9 cellular contexts compared by ENCODE assay signal in the genomic region with DNA sequence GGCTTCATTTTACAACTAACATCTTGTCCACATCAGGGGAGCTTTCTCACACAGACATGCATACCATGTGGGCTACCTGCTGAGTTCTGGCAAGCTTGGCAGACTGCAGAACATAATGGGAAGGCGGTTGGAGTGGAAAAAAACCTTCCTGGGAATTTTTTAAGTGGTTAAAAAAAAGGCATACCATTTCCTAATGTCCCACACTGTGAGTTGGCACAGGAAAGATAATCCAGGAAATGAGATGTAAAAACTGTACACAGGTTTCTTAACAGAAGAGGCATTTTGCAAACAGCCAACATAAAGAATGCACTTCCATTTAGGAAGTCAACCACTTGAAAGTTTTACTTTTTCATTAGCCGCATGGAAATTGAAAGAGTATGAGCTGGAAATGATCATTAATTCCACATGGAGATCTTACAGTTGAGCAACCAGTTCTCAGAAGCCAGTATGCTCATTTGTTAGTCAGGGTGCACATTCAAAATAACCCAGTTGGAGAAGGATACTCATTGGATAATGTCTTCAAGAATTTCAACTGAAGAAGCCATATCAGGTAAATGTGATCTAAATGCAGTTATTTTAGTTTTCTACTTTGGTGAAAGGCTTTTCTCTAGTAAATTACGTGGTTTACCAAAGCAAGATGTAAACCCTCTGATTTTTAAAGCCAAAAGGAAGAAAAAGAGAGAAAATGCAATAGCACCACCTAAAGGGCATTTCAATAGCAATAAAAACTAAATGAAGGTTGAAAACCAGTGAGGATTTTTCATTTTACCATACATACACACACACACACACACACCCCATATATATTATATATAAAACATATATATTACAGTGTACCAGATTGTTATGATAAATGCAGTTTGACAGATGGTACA.
A peak's percentile ranks its signal among the peaks of the same experiment; 100 is the strongest.
DNase-seq lines count a peak whose midpoint lies in the region; ATAC-seq, FAIRE-seq and TF ChIP-seq lines count a peak whose summit lies in the region.
"Had no signal": no experiment of that assay in that cellular context is flagged by ENCODE, and none has a peak within 500 bp of the region (broad histone marks: within the 10 kb centered on the region; RNA-seq: fewer than 3 reads in every experiment).

No MANE protein-coding gene starts in this region.

- no peak overlapping the region for H2BK15ac ChIP-seq in H1 (ENCODE audit: low read length)

- no peaks in the 10 kb centered on the region for H3K36me3 ChIP-seq in H1 (ENCODE audit: control insufficient read depth in 2 of 4, insufficient read depth in 4 of 4, low read length in 3 of 4)

- FAIRE-seq in H1 (lab: Jason Lieb, UNC) = peak; percentile 60

- no peaks in the 10 kb centered on the region for H3K23me2 ChIP-seq in H1 (ENCODE audit: low read depth, low read length)

- peak in 1 of 3 donors; percentile 24 for ATAC-seq in natural killer cell
- ATAC-seq in natural killer cell treated with Interleukin-12 subunit alpha and Interleukin-12 subunit beta and Interleukin-15 and Interleukin-18, amount 100 ng/mL, for 72 hours = no peak
- ATAC-seq in GM19395 (IDR thresholded peaks at IDR 0.05; ENCODE audit: unreplicated experiment) = no peak
- ATAC-seq in HG02852 (IDR thresholded peaks at IDR 0.05; ENCODE audit: unreplicated experiment) = no peak
- no peak for ATAC-seq in HG02588 (IDR thresholded peaks at IDR 0.05; ENCODE audit: unreplicated experiment)

- no peak overlapping the region for H4K8ac ChIP-seq in H1 (ENCODE audit: extremely low read depth, insufficient read depth, low read length)

- peak; percentile 44 to 52; a peak in 3 of 4 replicates for TF ChIP-seq RAD21 in H1 (IDR thresholded peaks at IDR 0.05 in 1 of 2, conservative IDR thresholded peaks at IDR 0.05 in 1 of 2; ENCODE audit: low read depth in 2 of 2, low read length in 2 of 2)

- H3K56ac ChIP-seq in H1 (replicated peaks; ENCODE audit: insufficient read length, low read depth, low read length) = no peak overlapping the region

- H3K18ac ChIP-seq in H1 (ENCODE audit: extremely low read depth, low read length) = no peak overlapping the region

- TF ChIP-seq CTCF in natural killer cell (IDR thresholded peaks at IDR 0.05) (peak; percentile 58), H1 (IDR thresholded peaks at IDR 0.05; ENCODE audit: control extremely low read depth in 1 of 3, insufficient read depth in 1 of 3, low read depth in 1 of 3, low read length in 3 of 3) (peak in 2 of 3 experiments; percentile 9 to 48; a peak in 2 of 4 replicates)

- H3K27ac Mint-ChIP-seq in natural killer cell = peak overlapping the region; percentile 34 to 36
- H3K27ac Mint-ChIP-seq in natural killer cell treated with Interleukin-12 subunit alpha and Interleukin-12 subunit beta and Interleukin-15 and Interleukin-18, amount 100 ng/mL, for 72 hours = no peak overlapping the region
- no peak overlapping the region for H3K27ac Mint-ChIP-seq in activated CD4-positive, alpha-beta memory T cell treated with anti-CD3 and anti-CD28 coated beads, Interleukin-2, amount 10 ng/mL, durations not matched to agents 7 days and 5 days

- H3K79me1 ChIP-seq in H1 (ENCODE audit: low read depth, low read length) = no peaks in the 10 kb centered on the region

- no peak overlapping the region for H2BK20ac ChIP-seq in H1 (ENCODE audit: low read length)

- H3K4me1 ChIP-seq in H1 (replicated peaks in 1 of 4; ENCODE audit: control insufficient read depth in 3 of 4, insufficient read depth in 4 of 4, low read length in 3 of 4) = peaks cover 0 to 8% (median 5%) of the 10 kb centered on the region in 4 experiments; a peak in 5 of 7 replicates

- intact Hi-C loops in natural killer cell (cut with micrococcal nuclease) = no loop called here

- H2AFZ ChIP-seq in H1 (ENCODE audit: low read length) = no peak overlapping the region

- POLR2A ChIA-PET in H1 (lab: Charles Lee; ENCODE audit: partially characterized antibody) = interaction anchor here (0.9 to 1.0 kb wide), 2 partner anchors 77 to 193 kb away, joined by 3 read pairs; no protein-coding TSS in a partner anchor
- POLR2A ChIA-PET in activated CD4-positive, alpha-beta memory T cell treated with anti-CD3 and anti-CD28 coated beads, Interleukin-2, amount 10 ng/mL, durations not matched to agents 7 days and 5 days (lab: Charles Lee) = no interaction called here

- no peaks in the 10 kb centered on the region for H3K9me3 ChIP-seq in H1 (ENCODE audit: insufficient read depth in 2 of 2, low read depth in 1 of 2, low read length in 1 of 2)

- H3K79me2 ChIP-seq in H1 (ENCODE audit: control insufficient read depth in 1 of 2, insufficient read depth in 2 of 2, low read length in 2 of 2) = no peaks in the 10 kb centered on the region

- H3K14ac ChIP-seq in H1 (ENCODE audit: insufficient read length) = no peak overlapping the region

- H3K9ac ChIP-seq in H1 (replicated peaks in 1 of 4; ENCODE audit: extremely low read depth in 1 of 4, low read depth in 3 of 4, low read length in 3 of 4) = no peak overlapping the region

- no peak overlapping the region for H3K4ac ChIP-seq in H1 (replicated peaks; ENCODE audit: insufficient read length, low read depth, low read length)

- TF ChIP-seq POLR2A in H1 (IDR thresholded peaks at IDR 0.05; ENCODE audit: control extremely low read depth in 1 of 2, low read depth in 2 of 2, low read length in 2 of 2) = no peak

- no peak overlapping the region for H2AK5ac ChIP-seq in H1 (ENCODE audit: low read depth, low read length)

- H2BK5ac ChIP-seq in H1 (ENCODE audit: low read depth, low read length) = no peak overlapping the region

- H3K4me2 ChIP-seq in H1 (ENCODE audit: insufficient read depth in 1 of 2, low read depth in 2 of 2, low read length in 2 of 2) = peak overlapping the region; percentile 20 to 33; a peak in 2 of 4 replicates

- H3K4me3 ChIP-seq in H1 (ENCODE audit: extremely low read depth in 1 of 4, insufficient read depth in 2 of 4, low read depth in 3 of 4, low read length in 4 of 4) = no peak overlapping the region; a peak in 1 of 8 replicates

- H3K27me3 Mint-ChIP-seq in natural killer cell (ENCODE audit: low read depth in 2 of 2) = no peaks in the 10 kb centered on the region
- H3K27me3 Mint-ChIP-seq in natural killer cell treated with Interleukin-12 subunit alpha and Interleukin-12 subunit beta and Interleukin-15 and Interleukin-18, amount 100 ng/mL, for 72 hours = no peaks in the 10 kb centered on the region
- no peaks in the 10 kb centered on the region for H3K27me3 Mint-ChIP-seq in activated CD4-positive, alpha-beta memory T cell treated with anti-CD3 and anti-CD28 coated beads, Interleukin-2, amount 10 ng/mL, durations not matched to agents 7 days and 5 days
- H3K27me3 Mint-ChIP-seq: central memory CD8-positive, alpha-beta T cell had no signal

- H4K91ac ChIP-seq in H1 (replicated peaks; ENCODE audit: insufficient read length, low read length) = no peak overlapping the region

- no peaks in the 10 kb centered on the region for H4K20me1 ChIP-seq in H1 (replicated peaks in 1 of 2; ENCODE audit: control insufficient read depth in 1 of 2, insufficient read depth in 2 of 2, low read length in 2 of 2)

- no peak for TF ChIP-seq EP300 in H1 (IDR thresholded peaks at IDR 0.05; ENCODE audit: borderline replicate concordance in 1 of 2, low read depth in 2 of 2, low read length in 2 of 2)

- H2BK120ac ChIP-seq in H1 (replicated peaks; ENCODE audit: low read depth, low read length) = no peak overlapping the region

- no peak overlapping the region for H3K4me3 Mint-ChIP-seq in natural killer cell
- H3K4me3 Mint-ChIP-seq in natural killer cell treated with Interleukin-12 subunit alpha and Interleukin-12 subunit beta and Interleukin-15 and Interleukin-18, amount 100 ng/mL, for 72 hours = no peak overlapping the region
- no peak overlapping the region for H3K4me3 Mint-ChIP-seq in activated CD4-positive, alpha-beta memory T cell treated with anti-CD3 and anti-CD28 coated beads, Interleukin-2, amount 10 ng/mL, durations not matched to agents 7 days and 5 days
- H3K4me3 Mint-ChIP-seq: central memory CD8-positive, alpha-beta T cell had no signal

- H3K27me3 ChIP-seq in H1 (replicated peaks in 1 of 4; ENCODE audit: control insufficient read depth in 3 of 4, extremely low read depth in 1 of 4, insufficient read depth in 3 of 4, low read length in 3 of 4) = no peaks in the 10 kb centered on the region

- H2BK12ac ChIP-seq in H1 (ENCODE audit: low read depth, low read length) = no peak overlapping the region

- no peak overlapping the region for H4K5ac ChIP-seq in H1 (ENCODE audit: insufficient read length, low read depth, low read length)

- no peak overlapping the region for H3K23ac ChIP-seq in H1 (ENCODE audit: insufficient read length)

- no peaks in the 10 kb centered on the region for H3K9me3 Mint-ChIP-seq in natural killer cell
- H3K9me3 Mint-ChIP-seq in natural killer cell treated with Interleukin-12 subunit alpha and Interleukin-12 subunit beta and Interleukin-15 and Interleukin-18, amount 100 ng/mL, for 72 hours = no peaks in the 10 kb centered on the region
- no peaks in the 10 kb centered on the region for H3K9me3 Mint-ChIP-seq in activated CD4-positive, alpha-beta memory T cell treated with anti-CD3 and anti-CD28 coated beads, Interleukin-2, amount 10 ng/mL, durations not matched to agents 7 days and 5 days
- H3K9me3 Mint-ChIP-seq: central memory CD8-positive, alpha-beta T cell had no signal

- CTCF ChIA-PET in H1 (lab: Charles Lee; ENCODE audit: partially characterized antibody) = interaction anchor here (0.7 to 5.5 kb wide), 12 partner anchors 12 to 534 kb away, joined by 3 to 50 read pairs (median 4); no protein-coding TSS in a partner anchor
- CTCF ChIA-PET in activated CD4-positive, alpha-beta memory T cell treated with anti-CD3 and anti-CD28 coated beads, Interleukin-2, amount 10 ng/mL, durations not matched to agents 7 days and 5 days (lab: Charles Lee) = interaction anchor here (1.4 to 2.0 kb wide), 2 partner anchors 86 to 190 kb away, joined by 3 to 6 read pairs; no protein-coding TSS in a partner anchor

- DNase-seq in natural killer cell (no peak), NCI-H128 (lab: John Stamatoyannopoulos, UW; ENCODE audit: unreplicated experiment) (peak; percentile 45), H1 (ENCODE audit: low read depth in 1 of 2, low spot score in 2 of 2) (no peak)
- DNase-seq in natural killer cell treated with Interleukin-12 subunit alpha and Interleukin-12 subunit beta and Interleukin-15 and Interleukin-18, amount 100 ng/mL, for 72 hours (ENCODE audit: low spot score) = no peak
- no peak for DNase-seq in activated CD4-positive, alpha-beta memory T cell treated with anti-CD3 and anti-CD28 coated beads, Interleukin-2, amount 10 ng/mL, durations not matched to agents 7 days and 5 days

- H3K4me1 Mint-ChIP-seq in natural killer cell = peaks cover 57 to 67% of the 10 kb centered on the region in 2 donors
- H3K4me1 Mint-ChIP-seq in natural killer cell treated with Interleukin-12 subunit alpha and Interleukin-12 subunit beta and Interleukin-15 and Interleukin-18, amount 100 ng/mL, for 72 hours (ENCODE audit: low read depth in 2 of 2) = peaks cover 19 to 31% of the 10 kb centered on the region in 2 donors
- H3K4me1 Mint-ChIP-seq in activated CD4-positive, alpha-beta memory T cell treated with anti-CD3 and anti-CD28 coated beads, Interleukin-2, amount 10 ng/mL, durations not matched to agents 7 days and 5 days = peaks cover 3% of the 10 kb centered on the region

- no peaks in the 10 kb centered on the region for H3K36me3 Mint-ChIP-seq in natural killer cell
- no peaks in the 10 kb centered on the region for H3K36me3 Mint-ChIP-seq in natural killer cell treated with Interleukin-12 subunit alpha and Interleukin-12 subunit beta and Interleukin-15 and Interleukin-18, amount 100 ng/mL, for 72 hours
- H3K36me3 Mint-ChIP-seq in activated CD4-positive, alpha-beta memory T cell treated with anti-CD3 and anti-CD28 coated beads, Interleukin-2, amount 10 ng/mL, durations not matched to agents 7 days and 5 days (ENCODE audit: low read depth) = no peaks in the 10 kb centered on the region

- no peak overlapping the region for H3K27ac ChIP-seq in H1 (ENCODE audit: low read depth, low read length)

- 31% methylated on average over 3 of the region's 3 CpGs; no CpG with 5 or more reads in 1 of the 2 experiments for WGBS in H1 (ENCODE audit: extremely low coverage in 1 of 2, insufficient coverage in 1 of 2, insufficient read length in 1 of 2, insufficient replicate concordance in 2 of 2, low coverage in 1 of 2, low lambda C conversion rate in 2 of 2, missing lambda C conversion rate in 1 of 2), 2 experiments

Comparison
In these comparisons a context has a peak if more than half of its experiments do, and no peak if none do; other contexts are left out.
1. H3K27ac Mint-ChIP-seq: peak in natural killer cell (2 of 2); none in natural killer cell treated with Interleukin-12 subunit alpha and Interleukin-12 subunit beta and Interleukin-15 and Interleukin-18, amount 100 ng/mL, for 72 hours (0 of 2) and activated CD4-positive, alpha-beta memory T cell treated with anti-CD3 and anti-CD28 coated beads, Interleukin-2, amount 10 ng/mL, durations not matched to agents 7 days and 5 days (single experiment).